ENCODE assay signal across 33 cellular contexts in genomic region chr19:47371269-47371668, GRCh38. TPM values are rescaled to one million over a fixed set of nuclear protein-coding genes. Genes with fewer than 3 reads are reported as not detected.
"Had no signal": no experiment of that assay in that cellular context is flagged by ENCODE, and none has a peak within 500 bp of the region (broad histone marks: within the 10 kb centered on the region; RNA-seq: fewer than 3 reads in every experiment).

No MANE protein-coding gene starts in this region.

- DNase-seq: cortex of kidney; effector memory CD8-positive, alpha-beta T cell; erythroblast; esophagus squamous epithelium; foreskin melanocyte; hypothalamus; immature natural killer cell; islet precursor cell; kidney glomerular epithelial cell; left colon; left ventricle myocardium superior; mucosa of descending colon; naive B cell; nucleus accumbens; ovary; psoas muscle; right cardiac atrium; small intestine; stimulated activated CD4-positive, alpha-beta T cell treated with anti-CD3 and anti-CD28 coated beads, Interleukin-12 subunit alpha, Interleukin-12 subunit beta, amount 100 ng/mL, for 4 hours; stimulated activated CD4-positive, alpha-beta T cell treated with anti-CD3 and anti-CD28 coated beads, Interleukin-1b, Interleukin-23, amount 100 ng/mL, for 48 hours; stimulated activated CD4-positive, alpha-beta T cell treated with anti-CD3 and anti-CD28 coated beads, Interleukin-4, amount 100 ng/mL, for 1 hour; stimulated activated CD8-positive, alpha-beta memory T cell treated with anti-CD3 and anti-CD28 coated beads, Interleukin-4, amount 100 ng/mL, for 48 hours; stimulated activated naive CD4-positive, alpha-beta T cell; stimulated activated naive CD8-positive, alpha-beta T cell treated with anti-CD3 and anti-CD28 coated beads, Interleukin-15, amount 100 ng/mL, for 72 hours; transverse colon; upper lobe of right lung; uterus had no signal

- H3K36me3 ChIP-seq: uterus had no signal

- H3K9me3 ChIP-seq: esophagus squamous epithelium, mucosa of descending colon, ovary, psoas muscle, suprapubic skin, transverse colon, upper lobe of right lung, uterus had no signal

- H3K27ac Mint-ChIP-seq: effector memory CD8-positive, alpha-beta T cell; immature natural killer cell; memory B cell; mesothelial cell of epicardium; naive B cell; natural killer cell treated with Interleukin-12 subunit alpha and Interleukin-12 subunit beta and Interleukin-15 and Interleukin-18, amount 100 ng/mL, for 72 hours had no signal

- H3K27me3 Mint-ChIP-seq: effector memory CD8-positive, alpha-beta T cell; memory B cell; naive B cell; natural killer cell treated with Interleukin-12 subunit alpha and Interleukin-12 subunit beta and Interleukin-15 and Interleukin-18, amount 100 ng/mL, for 72 hours; stimulated activated naive CD8-positive, alpha-beta T cell treated with anti-CD3 and anti-CD28 coated beads, Interleukin-15, amount 100 ng/mL, for 72 hours had no signal

- H3K4me3 Mint-ChIP-seq: effector memory CD8-positive, alpha-beta T cell; immature natural killer cell; memory B cell; mesothelial cell of epicardium; naive B cell; natural killer cell treated with Interleukin-12 subunit alpha and Interleukin-12 subunit beta and Interleukin-15 and Interleukin-18, amount 100 ng/mL, for 72 hours; neural crest cell; stimulated activated naive CD8-positive, alpha-beta T cell treated with anti-CD3 and anti-CD28 coated beads, Interleukin-15, amount 100 ng/mL, for 72 hours had no signal

- H3K9me3 Mint-ChIP-seq: effector memory CD8-positive, alpha-beta T cell; immature natural killer cell; memory B cell; mesothelial cell of epicardium; naive B cell; natural killer cell treated with Interleukin-12 subunit alpha and Interleukin-12 subunit beta and Interleukin-15 and Interleukin-18, amount 100 ng/mL, for 72 hours; neural crest cell; stimulated activated naive CD8-positive, alpha-beta T cell treated with anti-CD3 and anti-CD28 coated beads, Interleukin-15, amount 100 ng/mL, for 72 hours had no signal

- H3K4me1 ChIP-seq: psoas muscle, suprapubic skin, transverse colon, upper lobe of right lung, uterus had no signal

- ATAC-seq: effector memory CD8-positive, alpha-beta T cell; left colon; left ventricle myocardium superior; mucosa of descending colon; natural killer cell treated with Interleukin-12 subunit alpha and Interleukin-12 subunit beta and Interleukin-15 and Interleukin-18, amount 100 ng/mL, for 72 hours; psoas muscle; right cardiac atrium; stimulated activated naive CD8-positive, alpha-beta T cell treated with anti-CD3 and anti-CD28 coated beads, Interleukin-15, amount 100 ng/mL, for 72 hours; upper lobe of right lung had no signal

- H3K4me1 Mint-ChIP-seq: memory B cell, mesothelial cell of epicardium, naive B cell, neural crest cell had no signal

- H3K27me3 ChIP-seq: esophagus squamous epithelium, ovary, suprapubic skin, transverse colon, upper lobe of right lung, uterus had no signal

- H3K27ac ChIP-seq: esophagus squamous epithelium, ovary, psoas muscle, suprapubic skin, transverse colon, upper lobe of right lung, uterus had no signal

- H3K4me3 ChIP-seq: esophagus squamous epithelium, lung, mucosa of descending colon, ovary, psoas muscle, suprapubic skin, transverse colon, upper lobe of right lung, uterus had no signal

RNA-seq across cellular contexts. Expression of gene C5AR2, which starts 39.3 kb away (rescaled TPM):
- total RNA-seq: mesothelial cell of epicardium, neural crest cell had no signal

RNA-seq across cellular contexts. Expression of gene MEIS3, which starts 48.1 kb away (rescaled TPM):
- total RNA-seq: natural killer cell treated with Interleukin-12 subunit alpha and Interleukin-12 subunit beta and Interleukin-15 and Interleukin-18, amount 100 ng/mL, for 72 hours had no signal
- polyA plus RNA-seq: immature natural killer cell had no signal
